ENCODE assay signal across 9 cellular contexts in genomic region chr19:35155981-35156672, GRCh38. TPM values are rescaled to one million over a fixed set of nuclear protein-coding genes. Genes with fewer than 3 reads are reported as not detected.
DNase-seq lines count a peak whose midpoint lies in the region; ATAC-seq, FAIRE-seq and TF ChIP-seq lines count a peak whose summit lies in the region.
"Had no signal": no experiment of that assay in that cellular context is flagged by ENCODE, and none has a peak within 500 bp of the region (broad histone marks: within the 10 kb centered on the region; RNA-seq: fewer than 3 reads in every experiment).

No MANE protein-coding gene starts in this region.

- CTCF ChIA-PET in activated CD8-positive, alpha-beta T cell treated with anti-CD3 and anti-CD28 coated beads for 36 hours (lab: Charles Lee), result interaction anchor here (6.2 kb wide), 1 partner anchor 14 kb away, joined by 57 read pairs; the partner anchor contains the start of gene FXYD7

- POLR2A ChIA-PET in activated CD8-positive, alpha-beta T cell treated with anti-CD3 and anti-CD28 coated beads for 36 hours (lab: Charles Lee), result interaction anchor here (0.6 to 1.4 kb wide), 4 partner anchors 11 to 95 kb away, joined by 3 to 9 read pairs (median 5); no protein-coding TSS in a partner anchor

- H3K4me1 ChIP-seq in thoracic aorta (ENCODE audit: control insufficient read depth in 1 of 2, low read depth in 2 of 2), result peaks cover 0 to 27% of the 10 kb centered on the region in 2 donors

- H3K36me3 ChIP-seq in thoracic aorta, result peaks cover 4% of the 10 kb centered on the region

- H3K4me3 Mint-ChIP-seq in activated T-cell treated with anti-CD3 and anti-CD28 coated beads, Interleukin-2, amount 50 U/mL, for 4 hours, result peak overlapping the region; percentile 99
- H3K4me3 Mint-ChIP-seq in activated CD8-positive, alpha-beta T cell treated with anti-CD3 and anti-CD28 coated beads for 36 hours, result peak overlapping the region; percentile 95

- DNase-seq in activated T-cell treated with anti-CD3 and anti-CD28 coated beads, Interleukin-2, amount 50 U/mL, for 4 hours, result no peak
- DNase-seq in activated T-cell treated with anti-CD3 and anti-CD28 coated beads for 4 hours, result no peak
- DNase-seq in activated CD8-positive, alpha-beta T cell treated with anti-CD3 and anti-CD28 coated beads for 36 hours, result no peak
- no peak for DNase-seq in thoracic aorta (ENCODE audit: low spot score)
- no peak for DNase-seq in GM12892 (ENCODE audit: insufficient read length)

- ATAC-seq in activated T-cell treated with anti-CD3 and anti-CD28 coated beads, Interleukin-2, amount 50 U/mL, for 4 hours, result no peak
- ATAC-seq in activated CD8-positive, alpha-beta T cell treated with anti-CD3 and anti-CD28 coated beads for 36 hours, result no peak
- no peak for ATAC-seq in thoracic aorta (ENCODE audit: insufficient number of reproducible peaks, low FRiP score, low read depth)
- ATAC-seq in GM21390 (IDR thresholded peaks at IDR 0.05; ENCODE audit: unreplicated experiment), result no peak
- no peak for ATAC-seq in HG03457 (IDR thresholded peaks at IDR 0.05; ENCODE audit: unreplicated experiment)
- ATAC-seq: gastroesophageal sphincter had no signal

- no peaks in the 10 kb centered on the region for H3K9me3 Mint-ChIP-seq in activated T-cell treated with anti-CD3 and anti-CD28 coated beads, Interleukin-2, amount 50 U/mL, for 4 hours
- H3K9me3 Mint-ChIP-seq in activated CD8-positive, alpha-beta T cell treated with anti-CD3 and anti-CD28 coated beads for 36 hours, result peaks cover under 1% of the 10 kb centered on the region

- peak overlapping the region; percentile 87; the same call in 1 of the 2 replicates for H3K4me3 ChIP-seq in iPS-18c (ENCODE audit: insufficient read depth, low read depth, low read length)
- peak overlapping the region; percentile 85 for H3K4me3 ChIP-seq in thoracic aorta

- peak overlapping the region; percentile 99 for H3K27ac Mint-ChIP-seq in activated CD8-positive, alpha-beta T cell treated with anti-CD3 and anti-CD28 coated beads for 36 hours

- no peak for TF ChIP-seq CTCF in activated CD8-positive, alpha-beta T cell treated with anti-CD3 and anti-CD28 coated beads for 36 hours (IDR thresholded peaks at IDR 0.05)
- TF ChIP-seq CTCF in thoracic aorta (IDR thresholded peaks at IDR 0.05), result no peak

- no peaks in the 10 kb centered on the region for H3K27me3 Mint-ChIP-seq in activated T-cell treated with anti-CD3 and anti-CD28 coated beads, Interleukin-2, amount 50 U/mL, for 4 hours (ENCODE audit: low read depth)
- H3K27me3 Mint-ChIP-seq in activated CD8-positive, alpha-beta T cell treated with anti-CD3 and anti-CD28 coated beads for 36 hours, result no peaks in the 10 kb centered on the region

- no peaks in the 10 kb centered on the region for H3K27me3 ChIP-seq in thoracic aorta (replicated peaks; ENCODE audit: insufficient read depth)

- no peaks in the 10 kb centered on the region for H3K9me3 ChIP-seq in iPS-18c (ENCODE audit: control insufficient read depth, insufficient read depth, low read length)
- no peaks in the 10 kb centered on the region for H3K9me3 ChIP-seq in thoracic aorta
- H3K9me3 ChIP-seq: gastroesophageal sphincter had no signal

- H3K4me1 Mint-ChIP-seq in activated T-cell treated with anti-CD3 and anti-CD28 coated beads, Interleukin-2, amount 50 U/mL, for 4 hours (ENCODE audit: low read depth), result peaks cover 48% of the 10 kb centered on the region
- H3K4me1 Mint-ChIP-seq in activated CD8-positive, alpha-beta T cell treated with anti-CD3 and anti-CD28 coated beads for 36 hours (ENCODE audit: low read depth), result peaks cover 49% of the 10 kb centered on the region

- intact Hi-C loops in activated CD8-positive, alpha-beta T cell treated with anti-CD3 and anti-CD28 coated beads for 36 hours (cut with micrococcal nuclease), result no loop called here

- H3K27ac ChIP-seq in thoracic aorta, result peak overlapping the region in 1 of 2 donors; percentile 65

- TF ChIP-seq POLR2A in GM12892 (IDR thresholded peaks at IDR 0.05; ENCODE audit: low read depth, low read length), result no peak

- H3K36me3 Mint-ChIP-seq in activated T-cell treated with anti-CD3 and anti-CD28 coated beads, Interleukin-2, amount 50 U/mL, for 4 hours (ENCODE audit: insufficient read depth), result peaks cover 37% of the 10 kb centered on the region
- peaks cover 61% of the 10 kb centered on the region for H3K36me3 Mint-ChIP-seq in activated CD8-positive, alpha-beta T cell treated with anti-CD3 and anti-CD28 coated beads for 36 hours (ENCODE audit: low read depth)

- no peak for FAIRE-seq in GM12892 (lab: Jason Lieb, UNC)

RNA-seq across cellular contexts. Expression of gene FXYD5, which starts 1.6 kb away (rescaled TPM):
- 100 to 1,000 TPM; 363 to 466 (median 421) TPM for total RNA-seq in activated T-cell treated with anti-CD3 and anti-CD28 coated beads, Interleukin-2, amount 50 U/mL, for 4 hours
- total RNA-seq in activated CD8-positive, alpha-beta T cell treated with anti-CD3 and anti-CD28 coated beads for 36 hours, result 100 to 1,000 TPM; 225 to 241 TPM
- 100 to 1,000 TPM in 1 of 2 donors, 10 to 100 TPM in 1; 65.0 to 106 TPM for total RNA-seq in thoracic aorta
- polyA plus RNA-seq in GM12892 (2012; ENCODE audit: missing spikeins), result 48.8 TPM

RNA-seq across cellular contexts. Expression of gene FXYD7, which starts 13.1 kb away (rescaled TPM):
- total RNA-seq in activated T-cell treated with anti-CD3 and anti-CD28 coated beads, Interleukin-2, amount 50 U/mL, for 4 hours, result under 1 TPM in 1 of 3 donors, not detected in 2; 0.48 TPM
- under 1 TPM in 1 of 2 experiments, not detected in 1; 0.38 TPM for total RNA-seq in activated CD8-positive, alpha-beta T cell treated with anti-CD3 and anti-CD28 coated beads for 36 hours
- not detected for total RNA-seq in thoracic aorta
- not detected for polyA plus RNA-seq in GM12892 (2012; ENCODE audit: missing spikeins)
- total RNA-seq: gastroesophageal sphincter had no signal

RNA-seq across cellular contexts. Expression of gene FXYD1, which starts 17.5 kb away (rescaled TPM):
- total RNA-seq in activated T-cell treated with anti-CD3 and anti-CD28 coated beads, Interleukin-2, amount 50 U/mL, for 4 hours, result 1 to 10 TPM in 2 of 3 donors, under 1 TPM in 1; 0.95 to 1.6 (median 1.4) TPM
- total RNA-seq in activated CD8-positive, alpha-beta T cell treated with anti-CD3 and anti-CD28 coated beads for 36 hours, result 1 to 10 TPM in 1 of 2 experiments, not detected in 1; 1.9 TPM
- 10 to 100 TPM; 50.7 to 65.8 TPM for total RNA-seq in thoracic aorta
- polyA plus RNA-seq in GM12892 (2012; ENCODE audit: missing spikeins), result not detected

RNA-seq across cellular contexts. Expression of gene LGI4, which starts 21.3 kb away (rescaled TPM):
- total RNA-seq in activated T-cell treated with anti-CD3 and anti-CD28 coated beads, Interleukin-2, amount 50 U/mL, for 4 hours, result under 1 TPM in 1 of 3 donors, not detected in 2; 0.14 TPM
- total RNA-seq in activated CD8-positive, alpha-beta T cell treated with anti-CD3 and anti-CD28 coated beads for 36 hours, result under 1 TPM; 0.25 to 0.27 TPM
- total RNA-seq in thoracic aorta, result 10 to 100 TPM in 1 of 2 donors, 1 to 10 TPM in 1; 7.9 to 17.4 TPM
- polyA plus RNA-seq in GM12892 (2012; ENCODE audit: missing spikeins), result not detected

RNA-seq across cellular contexts. Expression of gene FXYD3, which starts 40.5 kb away (rescaled TPM):
- under 1 TPM; 0.23 to 0.63 (median 0.41) TPM for total RNA-seq in activated T-cell treated with anti-CD3 and anti-CD28 coated beads, Interleukin-2, amount 50 U/mL, for 4 hours
- total RNA-seq in activated CD8-positive, alpha-beta T cell treated with anti-CD3 and anti-CD28 coated beads for 36 hours, result not detected
- total RNA-seq in thoracic aorta, result 1 to 10 TPM in 1 of 2 donors, under 1 TPM in 1; 0.68 to 6.4 TPM
- polyA plus RNA-seq in GM12892 (2012; ENCODE audit: missing spikeins), result not detected

Comparison
In these comparisons a context has a peak if more than half of its experiments do, and no peak if none do; other contexts are left out.
1. RNA of gene FXYD1, which starts 17.5 kb away (total RNA-seq): 50.7 to 65.8 TPM in thoracic aorta; 1.9 TPM in activated CD8-positive, alpha-beta T cell treated with anti-CD3 and anti-CD28 coated beads for 36 hours and 0.95 to 1.6 TPM in activated T-cell treated with anti-CD3 and anti-CD28 coated beads, Interleukin-2, amount 50 U/mL, for 4 hours; every median in the first group is over 10 times any median in the second.